17 cellular contexts compared by ENCODE assay signal in genomic region chr19:7145494-7145893, GRCh38.
DNase-seq lines count a peak whose midpoint lies in the region; ATAC-seq, FAIRE-seq and TF ChIP-seq lines count a peak whose summit lies in the region.
"Had no signal": no experiment of that assay in that cellular context is flagged by ENCODE, and none has a peak within 500 bp of the region (broad histone marks: within the 10 kb centered on the region; RNA-seq: fewer than 3 reads in every experiment).

No MANE protein-coding gene starts in this region.

- no peak for TF ChIP-seq CTCF in epithelial cell of proximal tubule (conservative IDR thresholded peaks at IDR 0.05; ENCODE audit: low read depth, low read length)
- TF ChIP-seq CTCF in right lobe of liver (IDR thresholded peaks at IDR 0.05): no peak

- H3K9me3 ChIP-seq in right lobe of liver (no peaks in the 10 kb centered on the region), small intestine (ENCODE audit: control insufficient read depth, low read depth) (no peaks in the 10 kb centered on the region)

- 12% methylated on average over 2 of the region's 2 CpGs for WGBS in right lobe of liver (ENCODE audit: insufficient coverage, low coverage, low lambda C conversion rate, missing lambda C conversion rate)
- WGBS in small intestine, 3 donors: 24 to 43% (median 40%) methylated on average over 2 of the region's 2 CpGs

- DNase-seq in HuH-7 (ENCODE audit: low spot score): peak; percentile 46
- peak; percentile 25 for DNase-seq in epithelial cell of proximal tubule (ENCODE audit: low read depth)
- DNase-seq in right lobe of liver: peak in 2 of 3 donors; percentile 54 to 65
- peak; percentile 68 for DNase-seq in small intestine
- no peak for DNase-seq in NCI-H748 (lab: John Stamatoyannopoulos, UW; ENCODE audit: unreplicated experiment)
- DNase-seq in stimulated activated CD4-positive, alpha-beta T cell treated with anti-CD3 and anti-CD28 coated beads, Interleukin-4, amount 100 ng/mL, for 24 hours: no peak
- DNase-seq: COR-L47, H7, NCI-H1417, NCI-H2029, NCI-H2171, NCI-H446 treated with DMSO at 0.1 percent for 48 hours, NCI-H774 had no signal

- no peak overlapping the region for H3K4me3 ChIP-seq in epithelial cell of proximal tubule (ENCODE audit: low read depth, low read length)
- no peak overlapping the region for H3K4me3 ChIP-seq in right lobe of liver
- no peak overlapping the region for H3K4me3 ChIP-seq in small intestine (ENCODE audit: low read depth in 1 of 2, low read length in 2 of 2)
- H3K4me3 ChIP-seq: SK-N-MC had no signal

- no peak for TF ChIP-seq POLR2A in right lobe of liver (IDR thresholded peaks at IDR 0.05)

- no peak for FAIRE-seq in small intestine (lab: Jason Lieb, UNC)

- peak overlapping the region in 2 of 3 donors; percentile 78 to 83 for H3K27ac ChIP-seq in right lobe of liver
- H3K27ac ChIP-seq in small intestine (ENCODE audit: low read depth in 1 of 2, low read length in 1 of 2): no peak overlapping the region
- H3K27ac ChIP-seq: SK-N-MC had no signal

- H3K4me1 ChIP-seq in right lobe of liver: peaks cover 0 to 23% (median 6%) of the 10 kb centered on the region in 4 donors
- H3K4me1 ChIP-seq in small intestine (ENCODE audit: control insufficient read depth in 2 of 2, insufficient read depth in 1 of 2, low read depth in 1 of 2, low read length in 1 of 2): no peaks in the 10 kb centered on the region

- peaks cover 0 to 32% (median 14%) of the 10 kb centered on the region in 4 donors for H3K36me3 ChIP-seq in right lobe of liver
- H3K36me3 ChIP-seq in small intestine (ENCODE audit: control insufficient read depth in 2 of 2, insufficient read depth in 2 of 2, low read length in 2 of 2): peaks cover 4 to 11% of the 10 kb centered on the region in 2 donors

- H3K27me3 ChIP-seq in right lobe of liver (no peaks in the 10 kb centered on the region), small intestine (ENCODE audit: control insufficient read depth in 2 of 2, insufficient read depth in 2 of 2, low read length in 2 of 2) (no peaks in the 10 kb centered on the region)

- intact Hi-C loops in right lobe of liver (cut with DNase I): no loop called here

- ATAC-seq in right lobe of liver: peak; percentile 82 to 95 (median 92)
- no peak for ATAC-seq in GM21825 (IDR thresholded peaks at IDR 0.05; ENCODE audit: unreplicated experiment)
- no peak for ATAC-seq in HG03139 (IDR thresholded peaks at IDR 0.05; ENCODE audit: unreplicated experiment)
- ATAC-seq: Panc1 had no signal

Comparison
In these comparisons a context has a peak if more than half of its experiments do, and no peak if none do; other contexts are left out.
1. DNase-seq: peak in HuH-7 (single experiment), epithelial cell of proximal tubule (single experiment), right lobe of liver (2 of 3) and small intestine (single experiment); none in NCI-H748 (single experiment) and stimulated activated CD4-positive, alpha-beta T cell treated with anti-CD3 and anti-CD28 coated beads, Interleukin-4, amount 100 ng/mL, for 24 hours (single experiment).
2. ATAC-seq: peak in right lobe of liver (4 of 4); none in GM21825 (single experiment) and HG03139 (single experiment).
3. H3K27ac ChIP-seq: peak in right lobe of liver (2 of 3); none in small intestine (0 of 2).